12 cellular contexts compared by ENCODE assay signal in the genomic region with DNA sequence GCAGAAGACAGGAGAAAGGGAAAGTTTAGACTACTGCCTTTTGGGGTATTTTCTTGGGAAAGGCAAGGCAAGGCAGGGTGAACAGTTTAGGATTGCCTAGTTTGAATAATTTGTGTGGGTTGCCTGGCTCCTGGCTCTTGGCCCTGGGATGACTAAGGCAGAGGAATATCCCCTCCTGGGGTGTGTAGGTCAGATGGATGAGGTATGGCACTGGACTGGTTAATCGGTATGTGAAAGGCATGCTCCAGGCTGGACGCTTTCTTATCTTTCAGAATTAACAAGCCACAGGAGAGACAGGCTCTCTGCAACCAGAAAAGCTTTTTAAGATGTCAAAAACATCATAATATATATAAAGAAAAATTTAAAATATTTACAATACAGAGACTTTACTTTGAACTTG. TPM values are rescaled to one million over a fixed set of nuclear protein-coding genes. Genes with fewer than 3 reads are reported as not detected.
DNase-seq lines count a peak whose midpoint lies in the region; ATAC-seq and TF ChIP-seq lines count a peak whose summit lies in the region.
"Had no signal": no experiment of that assay in that cellular context is flagged by ENCODE, and none has a peak within 500 bp of the region (broad histone marks: within the 10 kb centered on the region; RNA-seq: fewer than 3 reads in every experiment).

No MANE protein-coding gene starts in this region.

- peaks cover 7% of the 10 kb centered on the region for H3K4me1 Mint-ChIP-seq in activated naive CD8-positive, alpha-beta T cell treated with anti-CD3 and anti-CD28 coated beads for 36 hours
- H3K4me1 Mint-ChIP-seq in CD14-positive monocyte: no peaks in the 10 kb centered on the region

- H3K4me3 Mint-ChIP-seq in activated naive CD8-positive, alpha-beta T cell treated with anti-CD3 and anti-CD28 coated beads for 36 hours: no peak overlapping the region
- H3K4me3 Mint-ChIP-seq in CD14-positive monocyte: no peak overlapping the region

- H3K9me3 ChIP-seq in BE2C: no peaks in the 10 kb centered on the region
- no peaks in the 10 kb centered on the region for H3K9me3 ChIP-seq in HEK293 (ENCODE audit: control insufficient read depth, insufficient read depth, low read depth, low read length)
- H3K9me3 ChIP-seq: esophagus squamous epithelium had no signal

- H3K36me3 ChIP-seq in BE2C: peaks cover 27% of the 10 kb centered on the region
- no peaks in the 10 kb centered on the region for H3K36me3 ChIP-seq in HEK293 (ENCODE audit: control insufficient read depth in 2 of 2, insufficient read depth in 1 of 2, low read length in 2 of 2)
- H3K36me3 ChIP-seq: esophagus squamous epithelium had no signal

- H3K27ac Mint-ChIP-seq in activated naive CD8-positive, alpha-beta T cell treated with anti-CD3 and anti-CD28 coated beads for 36 hours: peak overlapping the region; percentile 34
- H3K27ac Mint-ChIP-seq in CD14-positive monocyte: no peak overlapping the region

- POLR2A ChIA-PET in HEK293 (lab: Yijun Ruan, JAX): interaction anchor here (1.1 kb wide), 1 partner anchor 58 kb away, joined by 3 read pairs; no protein-coding TSS in a partner anchor

- intact Hi-C loops in CD14-positive monocyte (cut with micrococcal nuclease): no loop called here

- CTCF ChIA-PET in HEK293 (lab: Yijun Ruan, JAX): interaction anchor here (0.7 kb wide), 1 partner anchor 688 kb away, joined by 3 read pairs; no protein-coding TSS in a partner anchor

- peaks cover 30% of the 10 kb centered on the region for H3K36me3 Mint-ChIP-seq in activated naive CD8-positive, alpha-beta T cell treated with anti-CD3 and anti-CD28 coated beads for 36 hours
- H3K36me3 Mint-ChIP-seq in CD14-positive monocyte: no peaks in the 10 kb centered on the region

- peak overlapping the region; percentile 95 for H3K27ac ChIP-seq in HEK293 (ENCODE audit: extremely low read depth, low read depth, low read length)
- H3K27ac ChIP-seq: esophagus squamous epithelium, skin epidermis had no signal

- no peak for TF ChIP-seq CTCF in BE2C (IDR thresholded peaks at IDR 0.05; ENCODE audit: low read depth, low read length)
- TF ChIP-seq CTCF in HEK293 (tag by site-specific recombination; IDR thresholded peaks at IDR 0.05): no peak
- no peak for TF ChIP-seq CTCF in CD14-positive monocyte (IDR thresholded peaks at IDR 0.05)

- DNase-seq in BE2C (peak; percentile 86), kidney glomerular epithelial cell (lab: John Stamatoyannopoulos, UW) (peak; percentile 56), CD14-positive monocyte (ENCODE audit: low spot score) (no peak)
- DNase-seq in activated naive CD8-positive, alpha-beta T cell treated with anti-CD3 and anti-CD28 coated beads for 36 hours: no peak
- no peak for DNase-seq in activated effector memory CD4-positive, alpha-beta T cell treated with Interleukin-2 at 50 U/mL for 16 hours
- DNase-seq: esophagus squamous epithelium had no signal

- no peaks in the 10 kb centered on the region for H3K9me3 Mint-ChIP-seq in activated naive CD8-positive, alpha-beta T cell treated with anti-CD3 and anti-CD28 coated beads for 36 hours
- peaks cover 0 to 3% (median 0%) of the 10 kb centered on the region in 7 donors for H3K9me3 Mint-ChIP-seq in CD14-positive monocyte

- ATAC-seq in HG03460 (IDR thresholded peaks at IDR 0.05; ENCODE audit: unreplicated experiment) (no peak), HG02840 (IDR thresholded peaks at IDR 0.05; ENCODE audit: low FRiP score, unreplicated experiment) (no peak)
- ATAC-seq: activated naive CD4-positive, alpha-beta T cell treated with anti-CD3 and anti-CD28 coated beads, Interleukin-2, amount 50 U/mL, for 72 hours had no signal

- H3K4me1 ChIP-seq in BE2C (peaks cover 33% of the 10 kb centered on the region), HEK293 (ENCODE audit: control insufficient read depth, insufficient read depth, low read length) (peaks cover 21% of the 10 kb centered on the region)
- H3K4me1 ChIP-seq: esophagus squamous epithelium had no signal

- no peaks in the 10 kb centered on the region for H3K27me3 ChIP-seq in BE2C
- H3K27me3 ChIP-seq: esophagus squamous epithelium had no signal

- peak overlapping the region; percentile 49 for H3K4me3 ChIP-seq in BE2C (ENCODE audit: low read depth, low read length)
- peak overlapping the region; percentile 11 for H3K4me3 ChIP-seq in HEK293 (ENCODE audit: low read depth, low read length)
- H3K4me3 ChIP-seq: esophagus squamous epithelium, lung, skin epidermis had no signal

- H3K27me3 Mint-ChIP-seq in activated naive CD8-positive, alpha-beta T cell treated with anti-CD3 and anti-CD28 coated beads for 36 hours: no peaks in the 10 kb centered on the region
- H3K27me3 Mint-ChIP-seq in CD14-positive monocyte (ENCODE audit: low read depth in 3 of 3): peaks cover 0 to 9% (median 2%) of the 10 kb centered on the region in 3 donors

TF ChIP-seq in HEK293, 187 proteins besides CTCF, POLR2A, EP300 and RAD21 (continues in another document):
- TF ChIP-seq ZNF433 (tag by site-specific recombination; IDR thresholded peaks at IDR 0.05; ENCODE audit: low read depth): no peak
- TF ChIP-seq, protein P1, sequence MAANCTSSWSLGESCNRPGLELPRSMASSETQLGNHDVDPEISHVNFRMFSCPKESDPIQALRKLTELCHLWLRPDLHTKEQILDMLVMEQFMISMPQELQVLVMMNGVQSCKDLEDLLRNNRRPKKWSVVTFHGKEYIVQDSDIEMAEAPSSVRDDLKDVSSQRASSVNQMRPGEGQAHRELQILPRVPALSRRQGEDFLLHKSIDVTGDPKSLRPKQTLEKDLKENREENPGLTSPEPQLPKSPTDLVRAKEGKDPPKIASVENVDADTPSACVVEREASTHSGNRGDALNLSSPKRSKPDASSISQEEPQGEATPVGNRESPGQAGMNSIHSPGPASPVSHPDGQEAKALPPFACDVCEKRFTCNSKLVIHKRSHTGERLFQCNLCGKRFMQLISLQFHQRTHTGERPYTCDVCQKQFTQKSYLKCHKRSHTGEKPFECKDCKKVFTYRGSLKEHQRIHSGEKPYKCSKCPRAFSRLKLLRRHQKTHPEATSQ (tag by site-specific recombination; IDR thresholded peaks at IDR 0.05): no peak
- TF ChIP-seq, protein P2, sequence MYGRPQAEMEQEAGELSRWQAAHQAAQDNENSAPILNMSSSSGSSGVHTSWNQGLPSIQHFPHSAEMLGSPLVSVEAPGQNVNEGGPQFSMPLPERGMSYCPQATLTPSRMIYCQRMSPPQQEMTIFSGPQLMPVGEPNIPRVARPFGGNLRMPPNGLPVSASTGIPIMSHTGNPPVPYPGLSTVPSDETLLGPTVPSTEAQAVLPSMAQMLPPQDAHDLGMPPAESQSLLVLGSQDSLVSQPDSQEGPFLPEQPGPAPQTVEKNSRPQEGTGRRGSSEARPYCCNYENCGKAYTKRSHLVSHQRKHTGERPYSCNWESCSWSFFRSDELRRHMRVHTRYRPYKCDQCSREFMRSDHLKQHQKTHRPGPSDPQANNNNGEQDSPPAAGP (tag by site-specific recombination; IDR thresholded peaks at IDR 0.05): no peak
- TF ChIP-seq ZNF624 (tag by site-specific recombination; IDR thresholded peaks at IDR 0.05): no peak
- no peak for TF ChIP-seq BCL11B (tag by site-specific recombination; IDR thresholded peaks at IDR 0.05; ENCODE audit: low read depth)
- TF ChIP-seq, protein P3, sequence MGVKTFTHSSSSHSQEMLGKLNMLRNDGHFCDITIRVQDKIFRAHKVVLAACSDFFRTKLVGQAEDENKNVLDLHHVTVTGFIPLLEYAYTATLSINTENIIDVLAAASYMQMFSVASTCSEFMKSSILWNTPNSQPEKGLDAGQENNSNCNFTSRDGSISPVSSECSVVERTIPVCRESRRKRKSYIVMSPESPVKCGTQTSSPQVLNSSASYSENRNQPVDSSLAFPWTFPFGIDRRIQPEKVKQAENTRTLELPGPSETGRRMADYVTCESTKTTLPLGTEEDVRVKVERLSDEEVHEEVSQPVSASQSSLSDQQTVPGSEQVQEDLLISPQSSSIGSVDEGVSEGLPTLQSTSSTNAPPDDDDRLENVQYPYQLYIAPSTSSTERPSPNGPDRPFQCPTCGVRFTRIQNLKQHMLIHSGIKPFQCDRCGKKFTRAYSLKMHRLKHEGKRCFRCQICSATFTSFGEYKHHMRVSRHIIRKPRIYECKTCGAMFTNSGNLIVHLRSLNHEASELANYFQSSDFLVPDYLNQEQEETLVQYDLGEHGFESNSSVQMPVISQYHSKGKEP (tag by site-specific recombination; IDR thresholded peaks at IDR 0.05): no peak
- TF ChIP-seq ZNF549 (tag by site-specific recombination; IDR thresholded peaks at IDR 0.05): no peak
- peak; percentile 33; the same call in 1 of the 2 replicates for TF ChIP-seq ZSCAN30 (tag by site-specific recombination; IDR thresholded peaks at IDR 0.05)
- no peak for TF ChIP-seq ZNF202 (tag by site-specific recombination; IDR thresholded peaks at IDR 0.05; ENCODE audit: borderline replicate concordance)
- no peak for TF ChIP-seq ZNF776 (tag by site-specific recombination; IDR thresholded peaks at IDR 0.05; ENCODE audit: borderline replicate concordance)
- no peak for TF ChIP-seq ZNF785 (tag by site-specific recombination; IDR thresholded peaks at IDR 0.05)
- TF ChIP-seq ZEB2 (tag by site-specific recombination; IDR thresholded peaks at IDR 0.05): no peak
- TF ChIP-seq ZFHX2 (tag by site-specific recombination; conservative IDR thresholded peaks at IDR 0.05): peak; percentile 19; the same call in 1 of the 2 replicates
- no peak for TF ChIP-seq ZNF132 (tag by site-specific recombination; IDR thresholded peaks at IDR 0.05; ENCODE audit: borderline replicate concordance)
- TF ChIP-seq, protein P4, sequence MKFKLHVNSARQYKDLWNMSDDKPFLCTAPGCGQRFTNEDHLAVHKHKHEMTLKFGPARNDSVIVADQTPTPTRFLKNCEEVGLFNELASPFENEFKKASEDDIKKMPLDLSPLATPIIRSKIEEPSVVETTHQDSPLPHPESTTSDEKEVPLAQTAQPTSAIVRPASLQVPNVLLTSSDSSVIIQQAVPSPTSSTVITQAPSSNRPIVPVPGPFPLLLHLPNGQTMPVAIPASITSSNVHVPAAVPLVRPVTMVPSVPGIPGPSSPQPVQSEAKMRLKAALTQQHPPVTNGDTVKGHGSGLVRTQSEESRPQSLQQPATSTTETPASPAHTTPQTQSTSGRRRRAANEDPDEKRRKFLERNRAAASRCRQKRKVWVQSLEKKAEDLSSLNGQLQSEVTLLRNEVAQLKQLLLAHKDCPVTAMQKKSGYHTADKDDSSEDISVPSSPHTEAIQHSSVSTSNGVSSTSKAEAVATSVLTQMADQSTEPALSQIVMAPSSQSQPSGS (tag by site-specific recombination; IDR thresholded peaks at IDR 0.05; ENCODE audit: low read depth): no peak
- no peak for TF ChIP-seq ZNF423 (tag by site-specific recombination; IDR thresholded peaks at IDR 0.05)
- TF ChIP-seq ZNF24 (tag by site-specific recombination; IDR thresholded peaks at IDR 0.05): no peak

RNA-seq across cellular contexts. Expression of a gene that starts 58.6 kb away (rescaled TPM):
- polyA plus RNA-seq in BE2C (2012; ENCODE audit: insufficient read depth, insufficient read length, low read depth): 41.1 TPM
- total RNA-seq in activated naive CD8-positive, alpha-beta T cell treated with anti-CD3 and anti-CD28 coated beads for 36 hours: 10 to 100 TPM; 71.6 to 71.8 TPM
- 1 to 10 TPM; 6.4 to 6.7 TPM for polyA plus RNA-seq in CD14-positive monocyte

Comparison
In these comparisons a context has a peak if more than half of its experiments do, and no peak if none do; other contexts are left out.
1. DNase-seq: peak in BE2C (single experiment) and kidney glomerular epithelial cell (single experiment); none in activated naive CD8-positive, alpha-beta T cell treated with anti-CD3 and anti-CD28 coated beads for 36 hours (single experiment), activated effector memory CD4-positive, alpha-beta T cell treated with Interleukin-2 at 50 U/mL for 16 hours (single experiment) and CD14-positive monocyte (single experiment).